In genomic region chr16:1818204-1818872, GRCh38 we compare ENCODE assay signal across 23 cellular contexts. TPM values are rescaled to one million over a fixed set of nuclear protein-coding genes. Genes with fewer than 3 reads are reported as not detected.
DNase-seq lines count a peak whose midpoint lies in the region; ATAC-seq, FAIRE-seq and TF ChIP-seq lines count a peak whose summit lies in the region.
"Had no signal": no experiment of that assay in that cellular context is flagged by ENCODE, and none has a peak within 500 bp of the region (broad histone marks: within the 10 kb centered on the region; RNA-seq: fewer than 3 reads in every experiment).

No MANE protein-coding gene starts in this region.

- H3K9me3 Mint-ChIP-seq in activated naive CD8-positive, alpha-beta T cell treated with anti-CD3 and anti-CD28 coated beads, Interleukin-2, amount 10 ng/mL, durations not matched to agents 7 days and 5 days, result no peaks in the 10 kb centered on the region
- H3K9me3 Mint-ChIP-seq in activated naive CD8-positive, alpha-beta T cell treated with anti-CD3 and anti-CD28 coated beads for 36 hours, result no peaks in the 10 kb centered on the region
- H3K9me3 Mint-ChIP-seq: CD14-positive monocyte; CD8-positive, alpha-beta T cell; HFFc6 had no signal

- H2BK120ac ChIP-seq in neuronal stem cell (ENCODE audit: low read depth, low read length), result no peak overlapping the region

- H3K18ac ChIP-seq in neuronal stem cell (ENCODE audit: low read length), result no peak overlapping the region

- H3K9ac ChIP-seq in K562 (ENCODE audit: insufficient read depth in 1 of 2, low read depth in 2 of 2, low read length in 2 of 2) (peak overlapping the region in 1 of 2 experiments; percentile 13; a peak in 1 of 4 replicates), neuronal stem cell (ENCODE audit: low read depth, low read length, poor library complexity) (no peak overlapping the region)

- no peak overlapping the region for H3K4me3 Mint-ChIP-seq in activated naive CD8-positive, alpha-beta T cell treated with anti-CD3 and anti-CD28 coated beads, Interleukin-2, amount 10 ng/mL, durations not matched to agents 7 days and 5 days
- no peak overlapping the region for H3K4me3 Mint-ChIP-seq in activated naive CD8-positive, alpha-beta T cell treated with anti-CD3 and anti-CD28 coated beads for 36 hours
- H3K4me3 Mint-ChIP-seq: CD14-positive monocyte; CD8-positive, alpha-beta T cell; HFFc6 had no signal

- H3K27me3 ChIP-seq in K562 (ENCODE audit: control insufficient read depth in 2 of 2, insufficient read depth in 2 of 2, low read length in 2 of 2) (no peaks in the 10 kb centered on the region), neuronal stem cell (ENCODE audit: control insufficient read depth in 3 of 3, insufficient read depth in 3 of 3, low read depth in 1 of 3, low read length in 3 of 3) (no peaks in the 10 kb centered on the region)

- TF ChIP-seq CTCF in K562 (IDR thresholded peaks at IDR 0.05 in 2 of 3, conservative IDR thresholded peaks at IDR 0.05 in 1 of 3; ENCODE audit: insufficient read depth in 2 of 3, low read depth in 1 of 3, low read length in 3 of 3), result no peak

- no peak for DNase-seq in activated naive CD8-positive, alpha-beta T cell treated with anti-CD3 and anti-CD28 coated beads, Interleukin-2, amount 10 ng/mL, durations not matched to agents 7 days and 5 days
- no peak for DNase-seq in activated naive CD8-positive, alpha-beta T cell treated with anti-CD3 and anti-CD28 coated beads for 36 hours
- no peak for DNase-seq in K562 (ENCODE audit: extremely low read depth in 1 of 4, low spot score in 3 of 4)
- DNase-seq in neuronal stem cell (ENCODE audit: low spot score), result no peak
- no peak for DNase-seq in OCI-M1 (lab: John Stamatoyannopoulos, UW)
- no peak for DNase-seq in stimulated activated CD4-positive, alpha-beta T cell treated with anti-CD3 and anti-CD28 coated beads, Interleukin-4, amount 100 ng/mL, for 4 hours
- DNase-seq: CD8-positive, alpha-beta T cell; COR-L47; DMS153; DMS79 treated with DMSO at 0.1 percent for 48 hours; EL; HFFc6 had no signal

- H4K8ac ChIP-seq in neuronal stem cell (ENCODE audit: low read depth, low read length), result no peak overlapping the region

- H3K27ac ChIP-seq in K562 (ENCODE audit: extremely low read depth, low read depth, low read length), result no peak overlapping the region
- no peak overlapping the region for H3K27ac ChIP-seq in neuronal stem cell (replicated peaks; ENCODE audit: low read length)
- H3K27ac ChIP-seq: 22Rv1, HL-60 had no signal

- H3K36me3 ChIP-seq in K562 (ENCODE audit: control insufficient read depth, insufficient read depth, low read length) (peaks cover 3% of the 10 kb centered on the region; the same call in 1 of the 3 replicates), neuronal stem cell (replicated peaks in 1 of 2; ENCODE audit: control insufficient read depth in 2 of 2, insufficient read depth in 2 of 2, low read length in 2 of 2) (peaks cover 17 to 62% of the 10 kb centered on the region in 2 donors)

- H3K4me2 ChIP-seq in K562 (ENCODE audit: insufficient read depth, low read length) (no peak overlapping the region), neuronal stem cell (ENCODE audit: insufficient read depth, low read length, poor library complexity, severe bottlenecking) (no peak overlapping the region)

- no peak overlapping the region for H2BK15ac ChIP-seq in neuronal stem cell (ENCODE audit: low read length)

- H3K4me3 ChIP-seq in K562 (no peak overlapping the region), neuronal stem cell (ENCODE audit: low read length in 2 of 2) (no peak overlapping the region)
- H3K4me3 ChIP-seq: HAP-1 had no signal

- 77% methylated on average over 19 of the region's 27 CpGs for WGBS in K562 (ENCODE audit: insufficient coverage, low coverage, missing lambda C conversion rate)
- WGBS in neuronal stem cell (ENCODE audit: extremely low coverage in 2 of 2, insufficient read length in 2 of 2, insufficient replicate concordance in 1 of 2), 2 donors, result no CpG with 5 or more reads among the region's 27 CpGs

- no peak for TF ChIP-seq RAD21 in K562 (CRISPR knock-in tag; conservative IDR thresholded peaks at IDR 0.05 in 1 of 2, IDR thresholded peaks at IDR 0.05 in 1 of 2)

- H4K20me1 ChIP-seq in K562 (replicated peaks; ENCODE audit: control insufficient read depth, insufficient read depth, low read length), result no peaks in the 10 kb centered on the region

- no peaks in the 10 kb centered on the region for H3K9me3 ChIP-seq in K562 (replicated peaks; ENCODE audit: control insufficient read depth, insufficient read depth, low read depth, low read length)
- H3K9me3 ChIP-seq in neuronal stem cell (replicated peaks in 1 of 2; ENCODE audit: control insufficient read depth in 2 of 2, insufficient read depth in 1 of 2, low read depth in 1 of 2, low read length in 2 of 2), result no peaks in the 10 kb centered on the region
- H3K9me3 ChIP-seq: HAP-1 had no signal

- intact Hi-C loops in K562 (cut with micrococcal nuclease), result no loop called here

- no peak overlapping the region for H3K27ac Mint-ChIP-seq in activated naive CD8-positive, alpha-beta T cell treated with anti-CD3 and anti-CD28 coated beads, Interleukin-2, amount 10 ng/mL, durations not matched to agents 7 days and 5 days
- H3K27ac Mint-ChIP-seq in activated naive CD8-positive, alpha-beta T cell treated with anti-CD3 and anti-CD28 coated beads for 36 hours, result no peak overlapping the region
- H3K27ac Mint-ChIP-seq: CD8-positive, alpha-beta T cell; HFFc6 had no signal

- peaks cover 15% of the 10 kb centered on the region for H3K79me1 ChIP-seq in neuronal stem cell (ENCODE audit: low read depth, low read length)

- H3K9me1 ChIP-seq in K562 (ENCODE audit: control insufficient read depth, insufficient read depth, low read length), result no peaks in the 10 kb centered on the region

- ATAC-seq in activated naive CD8-positive, alpha-beta T cell treated with anti-CD3 and anti-CD28 coated beads, Interleukin-2, amount 10 ng/mL, durations not matched to agents 7 days and 5 days (ENCODE audit: low read depth), result peak; percentile 18
- ATAC-seq in K562 (no peak), HG03565 (IDR thresholded peaks at IDR 0.05; ENCODE audit: unreplicated experiment) (no peak)
- ATAC-seq: CD8-positive, alpha-beta T cell had no signal

- H3K79me2 ChIP-seq in K562 (ENCODE audit: control insufficient read depth, insufficient read depth, low read length), result no peaks in the 10 kb centered on the region

- POLR2A ChIA-PET in activated naive CD8-positive, alpha-beta T cell treated with anti-CD3 and anti-CD28 coated beads, Interleukin-2, amount 10 ng/mL, durations not matched to agents 7 days and 5 days (lab: Charles Lee), result no interaction called here
- POLR2A ChIA-PET in K562 (lab: Yijun Ruan, JAX), result no interaction called here

- H3K4me1 ChIP-seq in K562 (replicated peaks in 1 of 2; ENCODE audit: control insufficient read depth in 2 of 2, insufficient read depth in 2 of 2, low read length in 2 of 2) (peaks cover 0 to 49% of the 10 kb centered on the region in 2 experiments; a peak in 2 of 5 replicates), neuronal stem cell (ENCODE audit: control insufficient read depth in 2 of 2, insufficient read depth in 1 of 2, low read depth in 1 of 2, low read length in 2 of 2) (no peaks in the 10 kb centered on the region)
- H3K4me1 ChIP-seq: HAP-1 had no signal

- TF ChIP-seq EP300 in K562 (IDR thresholded peaks at IDR 0.05; ENCODE audit: low read length), result no peak

- peak overlapping the region; percentile 75 for H2BK5ac ChIP-seq in neuronal stem cell (ENCODE audit: low read length)

- BruUV-seq in K562 (replicated peaks; lab: Mats Ljungman, UMichigan), result no TSS peak

- H3K14ac ChIP-seq in neuronal stem cell (ENCODE audit: low read length), result no peak overlapping the region

- in situ Hi-C loops in K562 (cut with MboI), result no loop called here

- H3K23ac ChIP-seq in neuronal stem cell (ENCODE audit: low read depth, low read length, poor library complexity), result no peak overlapping the region

- H3K4me1 Mint-ChIP-seq in activated naive CD8-positive, alpha-beta T cell treated with anti-CD3 and anti-CD28 coated beads, Interleukin-2, amount 10 ng/mL, durations not matched to agents 7 days and 5 days, result no peaks in the 10 kb centered on the region
- peaks cover under 1% of the 10 kb centered on the region for H3K4me1 Mint-ChIP-seq in activated naive CD8-positive, alpha-beta T cell treated with anti-CD3 and anti-CD28 coated beads for 36 hours
- H3K4me1 Mint-ChIP-seq: CD14-positive monocyte had no signal

- no peak overlapping the region for H2AK5ac ChIP-seq in neuronal stem cell (ENCODE audit: low read depth, low read length)

- peaks cover 2% of the 10 kb centered on the region for H3K36me3 Mint-ChIP-seq in activated naive CD8-positive, alpha-beta T cell treated with anti-CD3 and anti-CD28 coated beads, Interleukin-2, amount 10 ng/mL, durations not matched to agents 7 days and 5 days
- peaks cover 4% of the 10 kb centered on the region for H3K36me3 Mint-ChIP-seq in activated naive CD8-positive, alpha-beta T cell treated with anti-CD3 and anti-CD28 coated beads for 36 hours

- CTCF ChIA-PET in K562 (lab: Yijun Ruan, JAX; ENCODE audit: low intra/inter-chr PET ratio), result no interaction called here

- no peak for FAIRE-seq in K562 (lab: Jason Lieb, UNC)
- FAIRE-seq: D721Med, G401.6, GM12892, H1 had no signal

- H4K91ac ChIP-seq in neuronal stem cell (ENCODE audit: low read depth, low read length, poor library complexity), result no peak overlapping the region

- no peak overlapping the region for H2BK12ac ChIP-seq in neuronal stem cell (ENCODE audit: low read length)

- H2AFZ ChIP-seq in K562 (ENCODE audit: low read depth, low read length), result no peak overlapping the region
- no peak overlapping the region for H2AFZ ChIP-seq in neuronal stem cell (ENCODE audit: low read length)

- H3K27me3 Mint-ChIP-seq in activated naive CD8-positive, alpha-beta T cell treated with anti-CD3 and anti-CD28 coated beads, Interleukin-2, amount 10 ng/mL, durations not matched to agents 7 days and 5 days, result no peaks in the 10 kb centered on the region
- H3K27me3 Mint-ChIP-seq in activated naive CD8-positive, alpha-beta T cell treated with anti-CD3 and anti-CD28 coated beads for 36 hours, result no peaks in the 10 kb centered on the region

- TF ChIP-seq POLR2A in K562 (conservative IDR thresholded peaks at IDR 0.05), result no peak

- H3K4ac ChIP-seq in neuronal stem cell (ENCODE audit: low read length), result no peak overlapping the region

RNA-seq across cellular contexts. Expression of gene HAGH, which starts 8.3 kb away (rescaled TPM):
- 10 to 100 TPM; 48.7 to 51.6 TPM for total RNA-seq in activated naive CD8-positive, alpha-beta T cell treated with anti-CD3 and anti-CD28 coated beads, Interleukin-2, amount 10 ng/mL, durations not matched to agents 7 days and 5 days
- 10 to 100 TPM; 22.6 to 23.9 TPM for total RNA-seq in activated naive CD8-positive, alpha-beta T cell treated with anti-CD3 and anti-CD28 coated beads for 36 hours
- 14.1 and 33.3 TPM in 2 replicates for total RNA-seq in K562 (2011; cell fraction: chromatin; rRNA removed; ENCODE audit: low replicate concordance)
- 26.0 and 29.5 TPM in 2 replicates for total RNA-seq in K562 (2011; cell fraction: nucleolus; rRNA removed)
- total RNA-seq in K562 (2011; cell fraction: nucleoplasm; rRNA removed), result 15.7 and 17.2 TPM in 2 replicates
- 25.5 and 32.6 TPM in 2 replicates for total RNA-seq in K562 (2014; rRNA removed)
- 5.6 and 7.2 TPM in 2 replicates for total RNA-seq in K562 (2014; rRNA removed; fragmentation: Illumina TruSeq; extraction: Trizol)
- total RNA-seq in K562 (2015; rRNA removed; fragmentation: Illumina TruSeq; extraction: Trizol), result 11.2 and 13.8 TPM in 2 replicates
- 18.9 and 23.5 TPM in 2 replicates for total RNA-seq in K562 (2021)
- 16.8 and 23.4 TPM in 2 replicates for polyA plus RNA-seq in K562 (2011; rRNA removed)
- 31.4 and 46.2 TPM in 2 replicates for polyA plus RNA-seq in K562 (2011; cell fraction: cytosol; rRNA removed)
- 31.5 and 38.2 TPM in 2 replicates for polyA plus RNA-seq in K562 (2011; cell fraction: nucleus; rRNA removed)
- polyA plus RNA-seq in K562 (2012), result 14.9 and 41.4 TPM in 2 replicates
- 17.6 and 19.6 TPM in 2 replicates for polyA plus RNA-seq in K562 (2014; fragmentation: Illumina TruSeq; extraction: Trizol)
- under 1 TPM; 0.46 to 0.67 TPM for polyA plus RNA-seq in K562 (2014; fragmentation: Nextera tagmentation; extraction: Ambion mirVana)
- 35.1 and 36.8 TPM in 2 replicates for polyA plus RNA-seq in K562 (2014; rRNA removed)
- 5.1 and 9.7 TPM in 2 replicates for polyA minus RNA-seq in K562 (2011; rRNA and poly(A)+ RNA removed)
- 9.7 and 12.0 TPM in 2 replicates for polyA minus RNA-seq in K562 (2011; cell fraction: cytosol; rRNA and poly(A)+ RNA removed)
- polyA minus RNA-seq in K562 (2011; cell fraction: nucleus; rRNA and poly(A)+ RNA removed), result 9.0 and 11.1 TPM in 2 replicates
- polyA plus RNA-seq in neuronal stem cell (2013, experiment 1 of 2), result 45.7 TPM
- 44.7 TPM for polyA plus RNA-seq in neuronal stem cell (2013, experiment 2 of 2)

RNA-seq across cellular contexts. Expression of gene FAHD1, which starts 8.7 kb away (rescaled TPM):
- 10 to 100 TPM; 12.0 to 12.2 TPM for total RNA-seq in activated naive CD8-positive, alpha-beta T cell treated with anti-CD3 and anti-CD28 coated beads, Interleukin-2, amount 10 ng/mL, durations not matched to agents 7 days and 5 days
- total RNA-seq in activated naive CD8-positive, alpha-beta T cell treated with anti-CD3 and anti-CD28 coated beads for 36 hours, result 10 to 100 TPM; 17.9 to 20.1 TPM
- 5.4 and 10.8 TPM in 2 replicates for total RNA-seq in K562 (2011; cell fraction: chromatin; rRNA removed; ENCODE audit: low replicate concordance)
- 15.9 and 20.5 TPM in 2 replicates for total RNA-seq in K562 (2011; cell fraction: nucleolus; rRNA removed)
- total RNA-seq in K562 (2011; cell fraction: nucleoplasm; rRNA removed), result 9.8 and 10.6 TPM in 2 replicates
- total RNA-seq in K562 (2014; rRNA removed) (20.9 and 25.9 TPM in 2 replicates), K562 (2014; rRNA removed; fragmentation: Illumina TruSeq; extraction: Trizol) (6.8 and 7.1 TPM in 2 replicates), K562 (2015; rRNA removed; fragmentation: Illumina TruSeq; extraction: Trizol) (10.7 and 11.1 TPM in 2 replicates), K562 (2021) (9.6 and 12.1 TPM in 2 replicates)
- polyA plus RNA-seq in K562 (2011; rRNA removed) (8.0 and 11.2 TPM in 2 replicates), K562 (2014; fragmentation: Illumina TruSeq; extraction: Trizol) (6.7 and 7.1 TPM in 2 replicates), K562 (2014; fragmentation: Nextera tagmentation; extraction: Ambion mirVana) (1 to 10 TPM; 2.2 to 3.5 TPM), K562 (2014; rRNA removed) (14.3 and 14.8 TPM in 2 replicates)
- 10.1 and 27.8 TPM in 2 replicates for polyA plus RNA-seq in K562 (2011; cell fraction: cytosol; rRNA removed)
- polyA plus RNA-seq in K562 (2011; cell fraction: nucleus; rRNA removed), result 3.8 and 6.9 TPM in 2 replicates
- 9.2 and 12.0 TPM in 2 replicates for polyA plus RNA-seq in K562 (2012)
- polyA minus RNA-seq in K562 (2011; rRNA and poly(A)+ RNA removed), result 4.5 and 12.2 TPM in 2 replicates
- polyA minus RNA-seq in K562 (2011; cell fraction: cytosol; rRNA and poly(A)+ RNA removed), result 9.6 and 13.4 TPM in 2 replicates
- 9.6 and 10.6 TPM in 2 replicates for polyA minus RNA-seq in K562 (2011; cell fraction: nucleus; rRNA and poly(A)+ RNA removed)
- 17.0 TPM for polyA plus RNA-seq in neuronal stem cell (2013, experiment 1 of 2)
- 16.9 TPM for polyA plus RNA-seq in neuronal stem cell (2013, experiment 2 of 2)

RNA-seq across cellular contexts. Expression of gene IGFALS, which starts 24.8 kb away (rescaled TPM):
- total RNA-seq in activated naive CD8-positive, alpha-beta T cell treated with anti-CD3 and anti-CD28 coated beads, Interleukin-2, amount 10 ng/mL, durations not matched to agents 7 days and 5 days, result under 1 TPM; 0.23 to 0.55 TPM
- not detected for total RNA-seq in activated naive CD8-positive, alpha-beta T cell treated with anti-CD3 and anti-CD28 coated beads for 36 hours
- not detected in 2 replicates for total RNA-seq in K562 (2011; cell fraction: chromatin; rRNA removed; ENCODE audit: low replicate concordance)
- total RNA-seq in K562 (2011; cell fraction: nucleolus; rRNA removed), result not detected in 2 replicates
- not detected in 2 replicates for total RNA-seq in K562 (2011; cell fraction: nucleoplasm; rRNA removed)
- total RNA-seq in K562 (2014; rRNA removed), result not detected in 2 replicates
- not detected in 2 replicates for total RNA-seq in K562 (2014; rRNA removed; fragmentation: Illumina TruSeq; extraction: Trizol)
- total RNA-seq in K562 (2015; rRNA removed; fragmentation: Illumina TruSeq; extraction: Trizol), result not detected in 2 replicates
- total RNA-seq in K562 (2021), result not detected in 2 replicates
- not detected in 2 replicates for polyA plus RNA-seq in K562 (2011; rRNA removed)
- 0.03 TPM in 1 of 2 replicates, not detected in the other for polyA plus RNA-seq in K562 (2011; cell fraction: cytosol; rRNA removed)
- polyA plus RNA-seq in K562 (2011; cell fraction: nucleus; rRNA removed), result 0.06 TPM in 1 of 2 replicates, not detected in the other
- polyA plus RNA-seq in K562 (2012), result 0.16 and 0.17 TPM in 2 replicates
- not detected in 2 replicates for polyA plus RNA-seq in K562 (2014; fragmentation: Illumina TruSeq; extraction: Trizol)
- not detected for polyA plus RNA-seq in K562 (2014; fragmentation: Nextera tagmentation; extraction: Ambion mirVana)
- polyA plus RNA-seq in K562 (2014; rRNA removed), result not detected in 2 replicates
- polyA minus RNA-seq in K562 (2011; rRNA and poly(A)+ RNA removed), result not detected in 2 replicates
- not detected in 2 replicates for polyA minus RNA-seq in K562 (2011; cell fraction: cytosol; rRNA and poly(A)+ RNA removed)
- polyA minus RNA-seq in K562 (2011; cell fraction: nucleus; rRNA and poly(A)+ RNA removed), result not detected in 2 replicates
- polyA plus RNA-seq in neuronal stem cell (2013, experiment 1 of 2), result 0.06 TPM
- polyA plus RNA-seq in neuronal stem cell (2013, experiment 2 of 2), result 0.08 TPM
- total RNA-seq: A673, H1, HFFc6 had no signal
- polyA plus RNA-seq: BJ, CD14-positive monocyte, H1 had no signal

RNA-seq across cellular contexts. Expression of gene NUBP2, which starts 35.6 kb away (rescaled TPM):
- 10 to 100 TPM; 55.6 to 55.9 TPM for total RNA-seq in activated naive CD8-positive, alpha-beta T cell treated with anti-CD3 and anti-CD28 coated beads, Interleukin-2, amount 10 ng/mL, durations not matched to agents 7 days and 5 days
- total RNA-seq in activated naive CD8-positive, alpha-beta T cell treated with anti-CD3 and anti-CD28 coated beads for 36 hours, result 10 to 100 TPM; 63.6 to 64.2 TPM
- total RNA-seq in K562 (2011; cell fraction: chromatin; rRNA removed; ENCODE audit: low replicate concordance), result 40.1 and 114 TPM in 2 replicates
- total RNA-seq in K562 (2011; cell fraction: nucleolus; rRNA removed), result 99.9 and 115 TPM in 2 replicates
- 47.3 and 54.8 TPM in 2 replicates for total RNA-seq in K562 (2011; cell fraction: nucleoplasm; rRNA removed)
- total RNA-seq in K562 (2014; rRNA removed), result 115 and 140 TPM in 2 replicates
- 3.3 and 4.4 TPM in 2 replicates for total RNA-seq in K562 (2014; rRNA removed; fragmentation: Illumina TruSeq; extraction: Trizol)
- 36.1 and 41.8 TPM in 2 replicates for total RNA-seq in K562 (2015; rRNA removed; fragmentation: Illumina TruSeq; extraction: Trizol)
- 84.8 and 95.8 TPM in 2 replicates for total RNA-seq in K562 (2021)
- 24.0 and 30.8 TPM in 2 replicates for polyA plus RNA-seq in K562 (2011; rRNA removed)
- polyA plus RNA-seq in K562 (2011; cell fraction: cytosol; rRNA removed), result 57.0 and 157 TPM in 2 replicates
- 110 and 151 TPM in 2 replicates for polyA plus RNA-seq in K562 (2011; cell fraction: nucleus; rRNA removed)
- polyA plus RNA-seq in K562 (2012), result 64.4 and 77.9 TPM in 2 replicates
- polyA plus RNA-seq in K562 (2014; fragmentation: Illumina TruSeq; extraction: Trizol), result 11.4 and 42.6 TPM in 2 replicates
- polyA plus RNA-seq in K562 (2014; fragmentation: Nextera tagmentation; extraction: Ambion mirVana), result 1 to 10 TPM; 1.8 to 7.7 TPM
- 97.1 and 104 TPM in 2 replicates for polyA plus RNA-seq in K562 (2014; rRNA removed)
- 6.1 and 8.5 TPM in 2 replicates for polyA minus RNA-seq in K562 (2011; rRNA and poly(A)+ RNA removed)
- polyA minus RNA-seq in K562 (2011; cell fraction: cytosol; rRNA and poly(A)+ RNA removed), result 31.0 and 38.0 TPM in 2 replicates
- polyA minus RNA-seq in K562 (2011; cell fraction: nucleus; rRNA and poly(A)+ RNA removed), result 27.2 and 34.2 TPM in 2 replicates
- 52.2 TPM for polyA plus RNA-seq in neuronal stem cell (2013, experiment 1 of 2)
- polyA plus RNA-seq in neuronal stem cell (2013, experiment 2 of 2), result 50.6 TPM

RNA-seq across cellular contexts. Expression of gene SPSB3, which starts 36.0 kb away (rescaled TPM):
- total RNA-seq in activated naive CD8-positive, alpha-beta T cell treated with anti-CD3 and anti-CD28 coated beads, Interleukin-2, amount 10 ng/mL, durations not matched to agents 7 days and 5 days, result 10 to 100 TPM; 67.8 to 74.1 TPM
- 10 to 100 TPM; 12.3 to 12.8 TPM for total RNA-seq in activated naive CD8-positive, alpha-beta T cell treated with anti-CD3 and anti-CD28 coated beads for 36 hours
- 26.2 and 74.9 TPM in 2 replicates for total RNA-seq in K562 (2011; cell fraction: chromatin; rRNA removed; ENCODE audit: low replicate concordance)
- 64.9 and 70.4 TPM in 2 replicates for total RNA-seq in K562 (2011; cell fraction: nucleolus; rRNA removed)
- 32.1 and 39.0 TPM in 2 replicates for total RNA-seq in K562 (2011; cell fraction: nucleoplasm; rRNA removed)
- total RNA-seq in K562 (2014; rRNA removed), result 22.9 and 25.2 TPM in 2 replicates
- 2.1 and 2.2 TPM in 2 replicates for total RNA-seq in K562 (2014; rRNA removed; fragmentation: Illumina TruSeq; extraction: Trizol)
- 7.1 and 9.5 TPM in 2 replicates for total RNA-seq in K562 (2015; rRNA removed; fragmentation: Illumina TruSeq; extraction: Trizol)
- total RNA-seq in K562 (2021), result 20.9 and 22.1 TPM in 2 replicates
- 11.9 and 20.4 TPM in 2 replicates for polyA plus RNA-seq in K562 (2011; rRNA removed)
- polyA plus RNA-seq in K562 (2011; cell fraction: cytosol; rRNA removed), result 22.4 and 38.9 TPM in 2 replicates
- 113 and 172 TPM in 2 replicates for polyA plus RNA-seq in K562 (2011; cell fraction: nucleus; rRNA removed)
- polyA plus RNA-seq in K562 (2012), result 15.5 and 42.6 TPM in 2 replicates
- 3.9 and 10.0 TPM in 2 replicates for polyA plus RNA-seq in K562 (2014; fragmentation: Illumina TruSeq; extraction: Trizol)
- 1 to 10 TPM in 1 of 2 experiments, under 1 TPM in 1; 0.39 to 1.3 TPM for polyA plus RNA-seq in K562 (2014; fragmentation: Nextera tagmentation; extraction: Ambion mirVana)
- polyA plus RNA-seq in K562 (2014; rRNA removed), result 29.4 and 37.4 TPM in 2 replicates
- 3.1 and 4.7 TPM in 2 replicates for polyA minus RNA-seq in K562 (2011; rRNA and poly(A)+ RNA removed)
- polyA minus RNA-seq in K562 (2011; cell fraction: cytosol; rRNA and poly(A)+ RNA removed), result 5.5 and 9.3 TPM in 2 replicates
- polyA minus RNA-seq in K562 (2011; cell fraction: nucleus; rRNA and poly(A)+ RNA removed), result 16.6 and 19.7 TPM in 2 replicates
- 25.2 TPM for polyA plus RNA-seq in neuronal stem cell (2013, experiment 1 of 2)
- polyA plus RNA-seq in neuronal stem cell (2013, experiment 2 of 2), result 23.3 TPM
